Comparison of ENCODE assay signal across 14 cellular contexts in the genomic region with DNA sequence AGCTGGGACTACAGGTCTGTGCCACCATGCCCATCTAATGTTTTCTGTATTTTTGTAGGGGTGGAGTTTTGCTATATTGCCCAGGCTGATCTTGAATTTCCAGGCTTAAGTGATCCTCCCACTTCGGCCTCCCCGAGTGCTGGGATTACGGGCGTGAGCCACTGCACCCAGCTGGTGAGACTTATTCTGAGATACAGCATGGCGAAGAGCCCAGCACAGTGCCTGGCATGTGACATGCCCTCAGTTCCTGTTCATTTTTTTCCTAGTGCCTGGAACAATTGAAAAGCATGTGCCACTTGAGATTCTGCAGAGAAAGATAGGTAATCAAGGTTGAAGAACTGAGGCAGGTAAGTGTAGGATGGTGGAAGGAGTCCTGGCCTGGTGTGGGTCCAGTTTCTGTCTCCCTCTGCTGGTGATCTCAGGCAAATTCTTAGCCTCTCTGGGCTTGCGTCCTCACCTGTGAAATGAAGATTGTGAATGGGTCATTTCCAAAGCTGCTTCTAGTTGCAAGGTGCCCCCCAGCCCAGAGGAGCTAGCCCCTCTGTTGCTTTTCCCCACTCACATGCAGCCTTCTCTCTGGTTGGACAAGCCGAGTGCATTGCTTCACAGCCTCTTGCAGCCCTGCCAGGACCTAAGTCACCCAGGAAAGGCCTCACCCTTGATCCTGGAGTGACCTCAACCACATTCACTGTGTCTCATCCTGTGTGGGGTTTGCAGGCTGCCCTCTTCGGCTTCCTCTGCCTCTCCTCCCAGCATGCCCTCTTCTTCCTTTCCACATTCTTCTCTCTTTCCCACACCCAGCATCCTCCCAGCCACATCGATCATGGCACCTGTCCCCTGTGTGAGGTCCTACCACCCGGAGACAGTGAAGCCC. TPM values are rescaled to one million over a fixed set of nuclear protein-coding genes. Genes with fewer than 3 reads are reported as not detected.
A peak's percentile ranks its signal among the peaks of the same experiment; 100 is the strongest.
DNase-seq lines count a peak whose midpoint lies in the region; ATAC-seq, FAIRE-seq and TF ChIP-seq lines count a peak whose summit lies in the region.
"Had no signal": no experiment of that assay in that cellular context is flagged by ENCODE, and none has a peak within 500 bp of the region (broad histone marks: within the 10 kb centered on the region; RNA-seq: fewer than 3 reads in every experiment).

No MANE protein-coding gene starts in this region.

- no peaks in the 10 kb centered on the region for H3K9me3 Mint-ChIP-seq in activated naive CD4-positive, alpha-beta T cell treated with anti-CD3 and anti-CD28 coated beads for 36 hours
- H3K9me3 Mint-ChIP-seq in endothelial cell (ENCODE audit: unreplicated experiment): no peaks in the 10 kb centered on the region
- H3K9me3 Mint-ChIP-seq: activated T-helper 2 cell treated with anti-CD3 and anti-CD28 coated beads, Interferon-gamma antibody, Interleukin-2, Interleukin-4, amounts not matched to agents 10 μg/mL and 5 μg/mL and 100 μg/mL, durations not matched to agents 14 hours and 24 hours and 36 hours; nephron; stimulated activated naive CD8-positive, alpha-beta T cell treated with anti-CD3 and anti-CD28 coated beads, Interleukin-15, Interleukin-2, amounts not matched to agents 100 ng/mL and 50 ng/mL, for 24 hours had no signal

- FAIRE-seq in small intestine (lab: Jason Lieb, UNC): no peak

- no peaks in the 10 kb centered on the region for H3K36me3 Mint-ChIP-seq in activated naive CD4-positive, alpha-beta T cell treated with anti-CD3 and anti-CD28 coated beads for 36 hours (ENCODE audit: low read depth)
- H3K36me3 Mint-ChIP-seq in endothelial cell (ENCODE audit: low read depth, unreplicated experiment): no peaks in the 10 kb centered on the region

- H3K27me3 ChIP-seq in small intestine (ENCODE audit: control insufficient read depth in 2 of 2, insufficient read depth in 2 of 2, low read length in 2 of 2): peaks cover 0 to 20% of the 10 kb centered on the region in 2 donors

- peaks cover 7% of the 10 kb centered on the region for H3K4me1 Mint-ChIP-seq in activated naive CD4-positive, alpha-beta T cell treated with anti-CD3 and anti-CD28 coated beads for 36 hours (ENCODE audit: low read depth)
- no peaks in the 10 kb centered on the region for H3K4me1 Mint-ChIP-seq in endothelial cell (ENCODE audit: unreplicated experiment)
- H3K4me1 Mint-ChIP-seq: nephron had no signal

- TF ChIP-seq CTCF in NB4 (IDR thresholded peaks at IDR 0.05; ENCODE audit: low read depth, low read length): peak; percentile 20
- peak; percentile 24 for TF ChIP-seq CTCF in endothelial cell (IDR thresholded peaks at IDR 0.05; ENCODE audit: unreplicated experiment)

- ATAC-seq in GM21723 (IDR thresholded peaks at IDR 0.05; ENCODE audit: unreplicated experiment): no peak

- no peaks in the 10 kb centered on the region for H3K4me1 ChIP-seq in small intestine (ENCODE audit: control insufficient read depth in 2 of 2, insufficient read depth in 1 of 2, low read depth in 1 of 2, low read length in 1 of 2)

- WGBS in small intestine, 3 donors: 71 to 79% (median 78%) methylated on average over 10 of the region's 10 CpGs

- H3K9me3 ChIP-seq in small intestine (ENCODE audit: control insufficient read depth, low read depth): no peaks in the 10 kb centered on the region

- CTCF ChIA-PET in activated naive CD4-positive, alpha-beta T cell treated with anti-CD3 and anti-CD28 coated beads for 36 hours (lab: Charles Lee): interaction anchor here (0.6 to 1.3 kb wide), 4 partner anchors 9 to 144 kb away, joined by 3 to 4 read pairs (median 4); no protein-coding TSS in a partner anchor

- no peak overlapping the region for H3K27ac ChIP-seq in small intestine (ENCODE audit: low read depth in 1 of 2, low read length in 1 of 2)

- TF ChIP-seq POLR2A in NB4 (IDR thresholded peaks at IDR 0.05; ENCODE audit: extremely low read depth, insufficient read length): no peak

- no peak overlapping the region for H3K4me3 ChIP-seq in NB4 (ENCODE audit: low read depth, low read length)
- no peak overlapping the region for H3K4me3 ChIP-seq in small intestine (ENCODE audit: low read depth in 1 of 2, low read length in 2 of 2)

- no peaks in the 10 kb centered on the region for H3K36me3 ChIP-seq in small intestine (ENCODE audit: control insufficient read depth in 2 of 2, insufficient read depth in 2 of 2, low read length in 2 of 2)

- H3K4me3 Mint-ChIP-seq in activated naive CD4-positive, alpha-beta T cell treated with anti-CD3 and anti-CD28 coated beads for 36 hours: no peak overlapping the region
- no peak overlapping the region for H3K4me3 Mint-ChIP-seq in endothelial cell (ENCODE audit: unreplicated experiment)
- H3K4me3 Mint-ChIP-seq: nephron; stimulated activated naive CD8-positive, alpha-beta T cell treated with anti-CD3 and anti-CD28 coated beads, Interleukin-15, Interleukin-2, amounts not matched to agents 100 ng/mL and 50 ng/mL, for 24 hours had no signal

- no peak overlapping the region for H3K27ac Mint-ChIP-seq in activated naive CD4-positive, alpha-beta T cell treated with anti-CD3 and anti-CD28 coated beads for 36 hours
- H3K27ac Mint-ChIP-seq in endothelial cell (ENCODE audit: unreplicated experiment): no peak overlapping the region
- H3K27ac Mint-ChIP-seq: activated T-helper 2 cell treated with anti-CD3 and anti-CD28 coated beads, Interferon-gamma antibody, Interleukin-2, Interleukin-4, amounts not matched to agents 10 μg/mL and 5 μg/mL and 100 μg/mL, durations not matched to agents 14 hours and 24 hours and 36 hours; nephron; stimulated activated naive CD8-positive, alpha-beta T cell treated with anti-CD3 and anti-CD28 coated beads, Interleukin-15, Interleukin-2, amounts not matched to agents 100 ng/mL and 50 ng/mL, for 24 hours had no signal

- intact Hi-C loops in activated naive CD4-positive, alpha-beta T cell treated with anti-CD3 and anti-CD28 coated beads for 36 hours (cut with micrococcal nuclease): no loop called here

- H3K27me3 Mint-ChIP-seq in activated naive CD4-positive, alpha-beta T cell treated with anti-CD3 and anti-CD28 coated beads for 36 hours (ENCODE audit: low read depth): peaks cover 30% of the 10 kb centered on the region
- peaks cover 7% of the 10 kb centered on the region for H3K27me3 Mint-ChIP-seq in endothelial cell (ENCODE audit: unreplicated experiment)

- DNase-seq in activated naive CD4-positive, alpha-beta T cell treated with anti-CD3 and anti-CD28 coated beads for 36 hours: peak; percentile 16
- DNase-seq in activated naive CD4-positive, alpha-beta T cell treated with anti-CD3 and anti-CD28 coated beads, Interleukin-2, amount 50 U/mL, for 16 hours: no peak
- DNase-seq in NB4 (ENCODE audit: low read depth): no peak
- DNase-seq in endothelial cell (ENCODE audit: low spot score): no peak
- DNase-seq in small intestine: peak; percentile 15
- DNase-seq in SHP77 (lab: John Stamatoyannopoulos, UW): no peak
- no peak for DNase-seq in NCI-H1694 (lab: John Stamatoyannopoulos, UW)
- DNase-seq: AML-193, NCI-H1092 had no signal

RNA-seq across cellular contexts. Expression of a gene that starts 4.3 kb away (rescaled TPM):
- not detected for total RNA-seq in activated naive CD4-positive, alpha-beta T cell treated with anti-CD3 and anti-CD28 coated beads for 36 hours
- total RNA-seq in endothelial cell (ENCODE audit: unreplicated experiment): not detected
- polyA plus RNA-seq in small intestine: 1 to 10 TPM in 2 of 3 donors, under 1 TPM in 1; 0.81 to 2.2 (median 1.9) TPM
- total RNA-seq: activated T-helper 2 cell treated with anti-CD3 and anti-CD28 coated beads, Interferon-gamma antibody, Interleukin-2, Interleukin-4, amounts not matched to agents 10 μg/mL and 5 μg/mL and 100 μg/mL, durations not matched to agents 14 hours and 24 hours and 36 hours; dermis microvascular lymphatic vessel endothelial cell had no signal

Comparison
In these comparisons a context has a peak if more than half of its experiments do, and no peak if none do; other contexts are left out.
1. DNase-seq: peak in activated naive CD4-positive, alpha-beta T cell treated with anti-CD3 and anti-CD28 coated beads for 36 hours (single experiment) and small intestine (single experiment); none in activated naive CD4-positive, alpha-beta T cell treated with anti-CD3 and anti-CD28 coated beads, Interleukin-2, amount 50 U/mL, for 16 hours (single experiment), NB4 (single experiment), endothelial cell (single experiment), SHP77 (0 of 2) and NCI-H1694 (single experiment).